ENCODE assay signal across 8 cellular contexts in genomic region chr20:56469077-56469449, GRCh38. TPM values are rescaled to one million over a fixed set of nuclear protein-coding genes. Genes with fewer than 3 reads are reported as not detected.
DNase-seq lines count a peak whose midpoint lies in the region; TF ChIP-seq lines count a peak whose summit lies in the region.

No MANE protein-coding gene starts in this region.

- no peak overlapping the region for H3K27ac ChIP-seq in WERI-Rb-1

- DNase-seq in WERI-Rb-1 (no peak), foreskin fibroblast (no peak), skeletal muscle cell (ENCODE audit: low read depth) (no peak), NCI-H748 (lab: John Stamatoyannopoulos, UW; ENCODE audit: unreplicated experiment) (no peak), posterior vena cava (ENCODE audit: low spot score) (no peak)
- DNase-seq in effector CD8-positive, alpha-beta T cell (lab: John Stamatoyannopoulos, UW): no peak
- no peak for DNase-seq in NK-92 treated with Interleukin-12 subunit alpha and Interleukin-12 subunit beta, amount 100 ng/mL, for 24 hours (lab: John Stamatoyannopoulos, UW)

- TF ChIP-seq CTCF in GM12875 (IDR thresholded peaks at IDR 0.05; ENCODE audit: borderline replicate concordance, insufficient read depth, low read depth, low read length) (no peak), WERI-Rb-1 (IDR thresholded peaks at IDR 0.05; ENCODE audit: low read depth, low read length) (no peak), foreskin fibroblast (IDR thresholded peaks at IDR 0.05; ENCODE audit: low read depth, low read length) (no peak)

- H3K4me3 ChIP-seq in GM12875 (ENCODE audit: low read depth, low read length): peak overlapping the region; percentile 54
- peak overlapping the region; percentile 99 for H3K4me3 ChIP-seq in WERI-Rb-1 (ENCODE audit: low read depth, low read length)
- H3K4me3 ChIP-seq in foreskin fibroblast (ENCODE audit: low read depth in 1 of 2, low read length in 2 of 2): peak overlapping the region; percentile 81 to 100
- peak overlapping the region; percentile 99 for H3K4me3 ChIP-seq in skeletal muscle cell (ENCODE audit: low read depth, low read length)

- intact Hi-C loops in posterior vena cava (cut with DNase I): loop anchor here (10.0 kb wide), 2 partner anchors 64 to 74 kb away; partner anchors contain the start of genes AURKA (in 1 of the 2) and CSTF1 (in 1 of the 2)

- peaks cover 13% of the 10 kb centered on the region for H3K36me3 ChIP-seq in WERI-Rb-1

- no peaks in the 10 kb centered on the region for H3K9me3 ChIP-seq in WERI-Rb-1 (ENCODE audit: severe bottlenecking)

- H3K27me3 ChIP-seq in WERI-Rb-1 (ENCODE audit: insufficient read depth, low read depth, severe bottlenecking): peaks cover 18% of the 10 kb centered on the region

RNA-seq across cellular contexts. Expression of gene RTF2, which starts 0.6 kb away (rescaled TPM):
- 10 to 100 TPM; 68.2 to 68.7 TPM for total RNA-seq in posterior vena cava

RNA-seq across cellular contexts. Expression of gene FAM209A, which starts 55.5 kb away (rescaled TPM):
- total RNA-seq in posterior vena cava: under 1 TPM in 1 of 2 donors, not detected in 1; 0.43 TPM

RNA-seq across cellular contexts. Expression of gene CASS4, which starts 57.0 kb away (rescaled TPM):
- total RNA-seq in posterior vena cava: 1 to 10 TPM; 1.2 to 2.1 TPM
